ENCODE assay signal across 2 cellular contexts in genomic region chr15:40737048-40737447, GRCh38.
TF ChIP-seq lines count a peak whose summit lies in the region.

No MANE protein-coding gene starts in this region.

TF ChIP-seq in GM23338, 12 proteins besides CTCF, POLR2A, EP300 and RAD21:
- no peak for TF ChIP-seq NANOG (IDR thresholded peaks at IDR 0.05; ENCODE audit: borderline replicate concordance)
- TF ChIP-seq, protein P1, sequence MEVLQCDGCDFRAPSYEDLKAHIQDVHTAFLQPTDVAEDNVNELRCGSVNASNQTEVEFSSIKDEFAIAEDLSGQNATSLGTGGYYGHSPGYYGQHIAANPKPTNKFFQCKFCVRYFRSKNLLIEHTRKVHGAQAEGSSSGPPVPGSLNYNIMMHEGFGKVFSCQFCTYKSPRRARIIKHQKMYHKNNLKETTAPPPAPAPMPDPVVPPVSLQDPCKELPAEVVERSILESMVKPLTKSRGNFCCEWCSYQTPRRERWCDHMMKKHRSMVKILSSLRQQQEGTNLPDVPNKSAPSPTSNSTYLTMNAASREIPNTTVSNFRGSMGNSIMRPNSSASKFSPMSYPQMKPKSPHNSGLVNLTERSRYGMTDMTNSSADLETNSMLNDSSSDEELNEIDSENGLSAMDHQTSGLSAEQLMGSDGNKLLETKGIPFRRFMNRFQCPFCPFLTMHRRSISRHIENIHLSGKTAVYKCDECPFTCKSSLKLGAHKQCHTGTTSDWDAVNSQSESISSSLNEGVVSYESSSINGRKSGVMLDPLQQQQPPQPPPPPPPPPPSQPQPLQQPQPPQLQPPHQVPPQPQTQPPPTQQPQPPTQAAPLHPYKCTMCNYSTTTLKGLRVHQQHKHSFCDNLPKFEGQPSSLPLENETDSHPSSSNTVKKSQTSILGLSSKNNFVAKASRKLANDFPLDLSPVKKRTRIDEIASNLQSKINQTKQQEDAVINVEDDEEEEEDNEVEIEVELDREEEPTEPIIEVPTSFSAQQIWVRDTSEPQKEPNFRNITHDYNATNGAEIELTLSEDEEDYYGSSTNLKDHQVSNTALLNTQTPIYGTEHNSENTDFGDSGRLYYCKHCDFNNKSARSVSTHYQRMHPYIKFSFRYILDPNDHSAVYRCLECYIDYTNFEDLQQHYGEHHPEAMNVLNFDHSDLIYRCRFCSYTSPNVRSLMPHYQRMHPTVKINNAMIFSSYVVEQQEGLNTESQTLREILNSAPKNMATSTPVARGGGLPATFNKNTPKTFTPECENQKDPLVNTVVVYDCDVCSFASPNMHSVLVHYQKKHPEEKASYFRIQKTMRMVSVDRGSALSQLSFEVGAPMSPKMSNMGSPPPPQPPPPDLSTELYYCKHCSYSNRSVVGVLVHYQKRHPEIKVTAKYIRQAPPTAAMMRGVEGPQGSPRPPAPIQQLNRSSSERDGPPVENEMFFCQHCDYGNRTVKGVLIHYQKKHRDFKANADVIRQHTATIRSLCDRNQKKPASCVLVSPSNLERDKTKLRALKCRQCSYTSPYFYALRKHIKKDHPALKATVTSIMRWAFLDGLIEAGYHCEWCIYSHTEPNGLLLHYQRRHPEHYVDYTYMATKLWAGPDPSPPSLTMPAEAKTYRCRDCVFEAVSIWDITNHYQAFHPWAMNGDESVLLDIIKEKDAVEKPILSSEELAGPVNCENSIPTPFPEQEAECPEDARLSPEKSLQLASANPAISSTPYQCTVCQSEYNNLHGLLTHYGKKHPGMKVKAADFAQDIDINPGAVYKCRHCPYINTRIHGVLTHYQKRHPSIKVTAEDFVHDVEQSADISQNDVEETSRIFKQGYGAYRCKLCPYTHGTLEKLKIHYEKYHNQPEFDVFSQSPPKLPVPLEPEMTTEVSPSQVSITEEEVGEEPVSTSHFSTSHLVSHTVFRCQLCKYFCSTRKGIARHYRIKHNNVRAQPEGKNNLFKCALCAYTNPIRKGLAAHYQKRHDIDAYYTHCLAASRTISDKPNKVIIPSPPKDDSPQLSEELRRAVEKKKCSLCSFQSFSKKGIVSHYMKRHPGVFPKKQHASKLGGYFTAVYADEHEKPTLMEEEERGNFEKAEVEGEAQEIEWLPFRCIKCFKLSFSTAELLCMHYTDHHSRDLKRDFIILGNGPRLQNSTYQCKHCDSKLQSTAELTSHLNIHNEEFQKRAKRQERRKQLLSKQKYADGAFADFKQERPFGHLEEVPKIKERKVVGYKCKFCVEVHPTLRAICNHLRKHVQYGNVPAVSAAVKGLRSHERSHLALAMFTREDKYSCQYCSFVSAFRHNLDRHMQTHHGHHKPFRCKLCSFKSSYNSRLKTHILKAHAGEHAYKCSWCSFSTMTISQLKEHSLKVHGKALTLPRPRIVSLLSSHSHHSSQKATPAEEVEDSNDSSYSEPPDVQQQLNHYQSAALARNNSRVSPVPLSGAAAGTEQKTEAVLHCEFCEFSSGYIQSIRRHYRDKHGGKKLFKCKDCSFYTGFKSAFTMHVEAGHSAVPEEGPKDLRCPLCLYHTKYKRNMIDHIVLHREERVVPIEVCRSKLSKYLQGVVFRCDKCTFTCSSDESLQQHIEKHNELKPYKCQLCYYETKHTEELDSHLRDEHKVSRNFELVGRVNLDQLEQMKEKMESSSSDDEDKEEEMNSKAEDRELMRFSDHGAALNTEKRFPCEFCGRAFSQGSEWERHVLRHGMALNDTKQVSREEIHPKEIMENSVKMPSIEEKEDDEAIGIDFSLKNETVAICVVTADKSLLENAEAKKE (CRISPR knock-in tag; IDR thresholded peaks at IDR 0.05): no peak
- no peak for TF ChIP-seq POLR2AphosphoS5 (IDR thresholded peaks at IDR 0.05; ENCODE audit: low read depth)
- TF ChIP-seq CREB1 (CRISPR knock-in tag; IDR thresholded peaks at IDR 0.05; ENCODE audit: low read depth): no peak
- TF ChIP-seq EZH2phosphoT487 (IDR thresholded peaks at IDR 0.05; ENCODE audit: unreplicated experiment): no peak
- TF ChIP-seq ZNF114 (CRISPR knock-in tag; IDR thresholded peaks at IDR 0.05): no peak
- no peak for TF ChIP-seq JUNB (IDR thresholded peaks at IDR 0.05; ENCODE audit: unreplicated experiment)
- TF ChIP-seq, protein P2, sequence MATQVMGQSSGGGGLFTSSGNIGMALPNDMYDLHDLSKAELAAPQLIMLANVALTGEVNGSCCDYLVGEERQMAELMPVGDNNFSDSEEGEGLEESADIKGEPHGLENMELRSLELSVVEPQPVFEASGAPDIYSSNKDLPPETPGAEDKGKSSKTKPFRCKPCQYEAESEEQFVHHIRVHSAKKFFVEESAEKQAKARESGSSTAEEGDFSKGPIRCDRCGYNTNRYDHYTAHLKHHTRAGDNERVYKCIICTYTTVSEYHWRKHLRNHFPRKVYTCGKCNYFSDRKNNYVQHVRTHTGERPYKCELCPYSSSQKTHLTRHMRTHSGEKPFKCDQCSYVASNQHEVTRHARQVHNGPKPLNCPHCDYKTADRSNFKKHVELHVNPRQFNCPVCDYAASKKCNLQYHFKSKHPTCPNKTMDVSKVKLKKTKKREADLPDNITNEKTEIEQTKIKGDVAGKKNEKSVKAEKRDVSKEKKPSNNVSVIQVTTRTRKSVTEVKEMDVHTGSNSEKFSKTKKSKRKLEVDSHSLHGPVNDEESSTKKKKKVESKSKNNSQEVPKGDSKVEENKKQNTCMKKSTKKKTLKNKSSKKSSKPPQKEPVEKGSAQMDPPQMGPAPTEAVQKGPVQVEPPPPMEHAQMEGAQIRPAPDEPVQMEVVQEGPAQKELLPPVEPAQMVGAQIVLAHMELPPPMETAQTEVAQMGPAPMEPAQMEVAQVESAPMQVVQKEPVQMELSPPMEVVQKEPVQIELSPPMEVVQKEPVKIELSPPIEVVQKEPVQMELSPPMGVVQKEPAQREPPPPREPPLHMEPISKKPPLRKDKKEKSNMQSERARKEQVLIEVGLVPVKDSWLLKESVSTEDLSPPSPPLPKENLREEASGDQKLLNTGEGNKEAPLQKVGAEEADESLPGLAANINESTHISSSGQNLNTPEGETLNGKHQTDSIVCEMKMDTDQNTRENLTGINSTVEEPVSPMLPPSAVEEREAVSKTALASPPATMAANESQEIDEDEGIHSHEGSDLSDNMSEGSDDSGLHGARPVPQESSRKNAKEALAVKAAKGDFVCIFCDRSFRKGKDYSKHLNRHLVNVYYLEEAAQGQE (IDR thresholded peaks at IDR 0.05; ENCODE audit: unreplicated experiment): no peak
- TF ChIP-seq STAT1 (IDR thresholded peaks at IDR 0.05; ENCODE audit: unreplicated experiment): no peak
- no peak for TF ChIP-seq ZNF331 (CRISPR knock-in tag; IDR thresholded peaks at IDR 0.05; ENCODE audit: low read depth)
- TF ChIP-seq EZH2 (IDR thresholded peaks at IDR 0.05; ENCODE audit: low read depth, unreplicated experiment): no peak
- TF ChIP-seq, protein P3, sequence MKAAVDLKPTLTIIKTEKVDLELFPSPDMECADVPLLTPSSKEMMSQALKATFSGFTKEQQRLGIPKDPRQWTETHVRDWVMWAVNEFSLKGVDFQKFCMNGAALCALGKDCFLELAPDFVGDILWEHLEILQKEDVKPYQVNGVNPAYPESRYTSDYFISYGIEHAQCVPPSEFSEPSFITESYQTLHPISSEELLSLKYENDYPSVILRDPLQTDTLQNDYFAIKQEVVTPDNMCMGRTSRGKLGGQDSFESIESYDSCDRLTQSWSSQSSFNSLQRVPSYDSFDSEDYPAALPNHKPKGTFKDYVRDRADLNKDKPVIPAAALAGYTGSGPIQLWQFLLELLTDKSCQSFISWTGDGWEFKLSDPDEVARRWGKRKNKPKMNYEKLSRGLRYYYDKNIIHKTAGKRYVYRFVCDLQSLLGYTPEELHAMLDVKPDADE (IDR thresholded peaks at IDR 0.05): no peak

TF ChIP-seq in K562, 482 proteins besides CTCF, POLR2A, EP300 and RAD21:
- TF ChIP-seq SUPT5H (IDR thresholded peaks at IDR 0.05) (0 out of 2 replicates have a peak, but pooled peaks have one; percentile 3), ELK1 (CRISPR knock-in tag; IDR thresholded peaks at IDR 0.05) (no peak)
